Comparison of ENCODE assay signal across 18 cellular contexts in genomic region chr7:50957855-50958254, GRCh38.
A peak's percentile ranks its signal among the peaks of the same experiment; 100 is the strongest.
DNase-seq lines count a peak whose midpoint lies in the region; ATAC-seq, FAIRE-seq and TF ChIP-seq lines count a peak whose summit lies in the region.
"Had no signal": no experiment of that assay in that cellular context is flagged by ENCODE, and none has a peak within 500 bp of the region (broad histone marks: within the 10 kb centered on the region; RNA-seq: fewer than 3 reads in every experiment).

No MANE protein-coding gene starts in this region.

- peak overlapping the region; percentile 86 for H2BK5ac ChIP-seq in mesendoderm (ENCODE audit: low read length)

- H3K36me3 Mint-ChIP-seq in CD4-positive, alpha-beta memory T cell = no peaks in the 10 kb centered on the region
- no peaks in the 10 kb centered on the region for H3K36me3 Mint-ChIP-seq in activated CD8-positive, alpha-beta memory T cell treated with anti-CD3 and anti-CD28 coated beads, Interleukin-2, amount 10 ng/mL, durations not matched to agents 7 days and 5 days

- dilution Hi-C loops in endothelial cell of umbilical vein (cut with MboI; ENCODE audit: extremely low pct_ligation_motif_present, low sequenced_read_pairs) = no loop called here

- H3K36me3 ChIP-seq in endothelial cell of umbilical vein (ENCODE audit: control insufficient read depth in 2 of 2, extremely low read depth in 1 of 2, insufficient read depth in 2 of 2, low read length in 2 of 2) = no peaks in the 10 kb centered on the region
- H3K36me3 ChIP-seq in mesendoderm (ENCODE audit: control insufficient read depth, insufficient read depth, low read length) = no peaks in the 10 kb centered on the region
- H3K36me3 ChIP-seq in CD4-positive, alpha-beta memory T cell (ENCODE audit: insufficient read depth, low read length) = no peaks in the 10 kb centered on the region
- H3K36me3 ChIP-seq: MG63, Peyer's patch had no signal

- no peak overlapping the region for H3K23ac ChIP-seq in mesendoderm (ENCODE audit: low read length)

- no peak overlapping the region for H4K8ac ChIP-seq in mesendoderm (ENCODE audit: low read depth, low read length)

- intact Hi-C loops in endothelial cell of umbilical vein (cut with micrococcal nuclease) (loop anchor here (1.0 to 2.0 kb wide), 2 partner anchors 132 to 175 kb away; partner anchors contain the start of gene GRB10), left cardiac atrium (cut with DNase I) (no loop called here)
- intact Hi-C loops in CD4-positive, alpha-beta memory T cell (cut with micrococcal nuclease) = no loop called here

- H2AK5ac ChIP-seq in mesendoderm (ENCODE audit: low read length) = no peak overlapping the region

- no peak for ATAC-seq in left cardiac atrium
- no peak for ATAC-seq in activated CD8-positive, alpha-beta memory T cell treated with anti-CD3 and anti-CD28 coated beads, Interleukin-2, amount 10 ng/mL, durations not matched to agents 7 days and 5 days
- ATAC-seq: K562 had no signal

- TSS peak; percentile 51 for BruUV-seq in endothelial cell of umbilical vein (replicated peaks; lab: Mats Ljungman, UMichigan)

- H2AFZ ChIP-seq in endothelial cell of umbilical vein (ENCODE audit: low read depth, low read length) = peak overlapping the region; percentile 47

- H3K9ac ChIP-seq in endothelial cell of umbilical vein (replicated peaks; ENCODE audit: extremely low read depth, insufficient read depth, low read length) (peak overlapping the region; percentile 29), mesendoderm (ENCODE audit: low read length) (no peak overlapping the region)

- no peaks in the 10 kb centered on the region for H3K79me2 ChIP-seq in endothelial cell of umbilical vein (ENCODE audit: control insufficient read depth, insufficient read depth, low read length)
- no peaks in the 10 kb centered on the region for H3K79me2 ChIP-seq in mesendoderm (ENCODE audit: control insufficient read depth, insufficient read depth, low read length)

- peak overlapping the region; percentile 58 for H3K56ac ChIP-seq in mesendoderm (ENCODE audit: low read length)

- peak overlapping the region; percentile 24 for H3K4me2 ChIP-seq in endothelial cell of umbilical vein (ENCODE audit: insufficient read depth, low read length)
- H3K4me2 ChIP-seq in mesendoderm (ENCODE audit: low read length) = no peak overlapping the region

- H4K20me1 ChIP-seq in endothelial cell of umbilical vein (replicated peaks; ENCODE audit: control insufficient read depth, extremely low read depth, insufficient read depth, low read length) = no peaks in the 10 kb centered on the region

- no peaks in the 10 kb centered on the region for H3K79me1 ChIP-seq in mesendoderm (ENCODE audit: low read length)

- no peaks in the 10 kb centered on the region for H3K4me1 Mint-ChIP-seq in CD4-positive, alpha-beta memory T cell
- peaks cover 10% of the 10 kb centered on the region for H3K4me1 Mint-ChIP-seq in activated CD8-positive, alpha-beta memory T cell treated with anti-CD3 and anti-CD28 coated beads, Interleukin-2, amount 10 ng/mL, durations not matched to agents 7 days and 5 days

- no peaks in the 10 kb centered on the region for H3K9me3 ChIP-seq in endothelial cell of umbilical vein (replicated peaks; ENCODE audit: control insufficient read depth, insufficient read depth, low read length)
- no peaks in the 10 kb centered on the region for H3K9me3 ChIP-seq in CD4-positive, alpha-beta memory T cell (ENCODE audit: control insufficient read depth in 1 of 2, low read length in 2 of 2)
- H3K9me3 ChIP-seq: MG63, Peyer's patch had no signal

- H4K5ac ChIP-seq in mesendoderm (ENCODE audit: low read length) = no peak overlapping the region

- H3K27me3 Mint-ChIP-seq in CD4-positive, alpha-beta memory T cell = peaks cover 2 to 6% of the 10 kb centered on the region in 2 donors
- H3K27me3 Mint-ChIP-seq in activated CD8-positive, alpha-beta memory T cell treated with anti-CD3 and anti-CD28 coated beads, Interleukin-2, amount 10 ng/mL, durations not matched to agents 7 days and 5 days = peaks cover 2% of the 10 kb centered on the region

- H3K4ac ChIP-seq in mesendoderm (ENCODE audit: low read depth, low read length) = no peak overlapping the region

- no peak overlapping the region for H2BK15ac ChIP-seq in mesendoderm (replicated peaks; ENCODE audit: low read depth)

- H3K4me3 Mint-ChIP-seq in CD4-positive, alpha-beta memory T cell = no peak overlapping the region
- no peak overlapping the region for H3K4me3 Mint-ChIP-seq in activated CD8-positive, alpha-beta memory T cell treated with anti-CD3 and anti-CD28 coated beads, Interleukin-2, amount 10 ng/mL, durations not matched to agents 7 days and 5 days

- POLR2A ChIA-PET in endothelial cell of umbilical vein (lab: Charles Lee) = no interaction called here
- POLR2A ChIA-PET in CD4-positive, alpha-beta memory T cell (lab: Charles Lee; ENCODE audit: partially characterized antibody) = no interaction called here

- TF ChIP-seq POLR2A in endothelial cell of umbilical vein (IDR thresholded peaks at IDR 0.05; ENCODE audit: low read depth, low read length) = no peak

- WGBS in mesendoderm (ENCODE audit: extremely low coverage, insufficient coverage, low lambda C conversion rate) = no CpG with 5 or more reads among the region's 3 CpGs

- no peaks in the 10 kb centered on the region for H3K9me1 ChIP-seq in endothelial cell of umbilical vein (replicated peaks; ENCODE audit: control insufficient read depth, extremely low read depth, insufficient read depth, low read length)

- H3K18ac ChIP-seq in mesendoderm (ENCODE audit: low read length) = peak overlapping the region; percentile 51

- CTCF ChIA-PET in endothelial cell of umbilical vein (lab: Charles Lee) = interaction anchor here (0.6 to 2.5 kb wide), 2 partner anchors 15 to 183 kb away, joined by 3 to 8 read pairs; no protein-coding TSS in a partner anchor
- CTCF ChIA-PET in CD4-positive, alpha-beta memory T cell (lab: Charles Lee; ENCODE audit: partially characterized antibody) = interaction anchor here (1.0 to 1.2 kb wide), 2 partner anchors 10 to 11 kb away, joined by 3 read pairs; no protein-coding TSS in a partner anchor
- CTCF ChIA-PET in activated CD8-positive, alpha-beta memory T cell treated with anti-CD3 and anti-CD28 coated beads, Interleukin-2, amount 10 ng/mL, durations not matched to agents 7 days and 5 days (lab: Charles Lee) = no interaction called here

- FAIRE-seq in endothelial cell of umbilical vein (lab: Jason Lieb, UNC) = peak; percentile 38
- FAIRE-seq: D721Med, K562 had no signal

- H3K4me1 ChIP-seq in endothelial cell of umbilical vein (ENCODE audit: control insufficient read depth, extremely low read depth, insufficient read depth, low read length) (peaks cover 72% of the 10 kb centered on the region), mesendoderm (ENCODE audit: control insufficient read depth, low read depth, low read length) (peaks cover 2% of the 10 kb centered on the region)
- H3K4me1 ChIP-seq in CD4-positive, alpha-beta memory T cell (ENCODE audit: insufficient read depth, low read length) = no peaks in the 10 kb centered on the region

- H3K27me3 ChIP-seq in endothelial cell of umbilical vein (ENCODE audit: control insufficient read depth in 2 of 2, insufficient read depth in 2 of 2, low read length in 2 of 2) (no peaks in the 10 kb centered on the region), mesendoderm (ENCODE audit: insufficient read depth, low read length, poor library complexity) (no peaks in the 10 kb centered on the region)
- no peaks in the 10 kb centered on the region for H3K27me3 ChIP-seq in CD4-positive, alpha-beta memory T cell (ENCODE audit: insufficient read depth, low read length)
- H3K27me3 ChIP-seq: MG63, Peyer's patch had no signal

- no peak overlapping the region for H3K4me3 ChIP-seq in endothelial cell of umbilical vein (replicated peaks in 1 of 3; ENCODE audit: insufficient read depth in 1 of 3, low read depth in 1 of 3, low read length in 3 of 3)
- H3K4me3 ChIP-seq in mesendoderm (ENCODE audit: low read length) = no peak overlapping the region
- no peak overlapping the region for H3K4me3 ChIP-seq in CD4-positive, alpha-beta memory T cell (ENCODE audit: low read length in 2 of 2)
- H3K4me3 ChIP-seq: K562, MG63, Peyer's patch had no signal

- DNase-seq in DMS53 (lab: John Stamatoyannopoulos, UW) = peak; percentile 21
- DNase-seq in DMS53 treated with DMSO at 0.1 percent for 48 hours (lab: John Stamatoyannopoulos, UW; ENCODE audit: unreplicated experiment) = no peak
- no peak for DNase-seq in endothelial cell of umbilical vein (ENCODE audit: low read depth, low spot score)
- peak; percentile 18 for DNase-seq in mesendoderm
- no peak for DNase-seq in left cardiac atrium
- DNase-seq in NCI-H774 (lab: John Stamatoyannopoulos, UW) = no peak
- DNase-seq in CD4-positive, alpha-beta memory T cell = no peak
- DNase-seq in activated CD8-positive, alpha-beta memory T cell treated with anti-CD3 and anti-CD28 coated beads, Interleukin-2, amount 10 ng/mL, durations not matched to agents 7 days and 5 days = no peak
- DNase-seq: C1 segment of cervical spinal cord, DMS79, MG63, NCI-H1048, NCI-H1417 treated with DMSO at 0.1 percent for 48 hours, NCI-H1930, Peyer's patch had no signal

- peak overlapping the region; percentile 91 for H3K27ac ChIP-seq in endothelial cell of umbilical vein (ENCODE audit: insufficient read depth, low read depth, low read length)
- H3K27ac ChIP-seq in mesendoderm (ENCODE audit: low read depth, low read length) = peak overlapping the region; percentile 27
- no peak overlapping the region for H3K27ac ChIP-seq in CD4-positive, alpha-beta memory T cell (ENCODE audit: low read depth, low read length)
- H3K27ac ChIP-seq: 22Rv1, Peyer's patch had no signal

- no peak overlapping the region for H2BK120ac ChIP-seq in mesendoderm (ENCODE audit: low read depth, low read length)

- peaks cover 0 to 3% (median 0%) of the 10 kb centered on the region in 8 donors for H3K9me3 Mint-ChIP-seq in CD4-positive, alpha-beta memory T cell
- H3K9me3 Mint-ChIP-seq in activated CD8-positive, alpha-beta memory T cell treated with anti-CD3 and anti-CD28 coated beads, Interleukin-2, amount 10 ng/mL, durations not matched to agents 7 days and 5 days (ENCODE audit: low read depth) = no peaks in the 10 kb centered on the region

- TF ChIP-seq CTCF in endothelial cell of umbilical vein (IDR thresholded peaks at IDR 0.05; ENCODE audit: extremely low read depth in 1 of 2, insufficient read depth in 1 of 2, low read depth in 1 of 2, low read length in 2 of 2) = no peak

- no peak overlapping the region for H3K27ac Mint-ChIP-seq in CD4-positive, alpha-beta memory T cell
- H3K27ac Mint-ChIP-seq in activated CD8-positive, alpha-beta memory T cell treated with anti-CD3 and anti-CD28 coated beads, Interleukin-2, amount 10 ng/mL, durations not matched to agents 7 days and 5 days = no peak overlapping the region

TF ChIP-seq in endothelial cell of umbilical vein, 7 proteins besides CTCF, POLR2A, EP300 and RAD21 (continues in another document):
- TF ChIP-seq MYC (IDR thresholded peaks at IDR 0.05; ENCODE audit: low read depth, low read length) (no peak), JUN (IDR thresholded peaks at IDR 0.05; ENCODE audit: borderline replicate concordance, insufficient read depth, insufficient read length, low read depth) (no peak), MAX (IDR thresholded peaks at IDR 0.05; ENCODE audit: insufficient read depth, insufficient read length) (no peak)

Comparison
In these comparisons a context has a peak if more than half of its experiments do, and no peak if none do; other contexts are left out.
1. DNase-seq: peak in DMS53 (single experiment) and mesendoderm (single experiment); none in DMS53 treated with DMSO at 0.1 percent for 48 hours (single experiment), endothelial cell of umbilical vein (single experiment), left cardiac atrium (single experiment), NCI-H774 (single experiment), CD4-positive, alpha-beta memory T cell (0 of 5) and activated CD8-positive, alpha-beta memory T cell treated with anti-CD3 and anti-CD28 coated beads, Interleukin-2, amount 10 ng/mL, durations not matched to agents 7 days and 5 days (single experiment).